Comparison of ENCODE assay signal across 8 cellular contexts in the genomic region with DNA sequence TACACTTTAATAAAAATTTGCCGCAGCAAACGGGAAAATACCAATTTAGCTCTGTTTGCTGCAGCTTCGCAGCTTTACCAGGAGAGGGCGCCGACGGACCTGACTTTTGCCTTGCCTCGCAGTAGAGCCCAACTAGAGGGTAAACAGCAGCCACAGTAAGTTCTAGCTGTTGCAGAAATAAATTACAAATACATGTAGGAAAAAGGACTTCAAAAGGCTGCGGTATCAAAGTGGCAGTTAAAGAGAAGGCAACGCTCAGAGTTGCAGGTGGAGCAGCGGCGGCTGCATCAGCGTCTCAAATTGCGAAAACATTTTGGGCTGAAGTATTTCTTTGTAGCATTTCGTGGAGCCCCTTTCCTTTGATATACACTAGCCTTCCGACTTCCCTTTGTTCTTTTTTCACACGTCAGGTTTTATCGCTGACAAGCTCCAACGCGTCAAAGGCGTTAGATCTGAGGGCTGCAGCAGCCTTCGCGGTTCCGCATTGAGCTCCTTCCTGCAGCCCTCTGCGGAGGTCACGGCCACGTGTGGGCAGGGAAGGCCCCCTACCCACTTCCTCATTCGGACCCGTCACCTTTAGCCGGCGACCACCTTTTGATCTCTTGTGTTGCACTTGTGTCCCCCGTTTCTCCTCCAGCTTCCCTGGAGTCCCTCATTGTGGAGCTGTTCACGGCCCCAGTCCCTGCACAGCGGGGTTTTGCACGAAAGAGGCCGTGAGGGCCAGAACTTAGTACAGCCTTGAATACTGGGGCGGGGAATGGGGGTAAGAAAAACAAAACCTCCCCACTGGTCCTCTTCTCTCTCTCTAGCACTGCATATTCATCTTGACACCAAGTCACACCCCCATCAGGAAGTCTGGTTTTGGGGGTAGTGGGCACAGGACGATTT.
DNase-seq lines count a peak whose midpoint lies in the region; ATAC-seq and TF ChIP-seq lines count a peak whose summit lies in the region.

No MANE protein-coding gene starts in this region.

- peak overlapping the region; percentile 19 for H2AFZ ChIP-seq in mammary epithelial cell (ENCODE audit: low read depth, low read length)

- CTCF ChIA-PET in mammary epithelial cell (lab: Charles Lee; ENCODE audit: low non-redundant PET) = interaction anchor here (0.5 to 1.1 kb wide), 7 partner anchors 21 to 1214 kb away, joined by 3 to 15 read pairs (median 4); no protein-coding TSS in a partner anchor

- H3K9ac ChIP-seq in mammary epithelial cell (ENCODE audit: insufficient read depth, low read length) = no peak overlapping the region

- peak overlapping the region; percentile 62 for H3K4me2 ChIP-seq in mammary epithelial cell (ENCODE audit: insufficient read depth, low read depth, low read length)

- H4K20me1 ChIP-seq in mammary epithelial cell (ENCODE audit: insufficient read depth, low read length) = no peaks in the 10 kb centered on the region

- TF ChIP-seq CTCF in VCaP (conservative IDR thresholded peaks at IDR 0.05) (peak; percentile 88), mammary epithelial cell (conservative IDR thresholded peaks at IDR 0.05 in 1 of 2, IDR thresholded peaks at IDR 0.05 in 1 of 2; ENCODE audit: extremely low read depth in 1 of 2, insufficient read depth in 1 of 2, low read depth in 1 of 2, low read length in 2 of 2) (peak; percentile 90 to 92)

- no TSS peak for BruUV-seq in mammary epithelial cell (replicated peaks; lab: Mats Ljungman, UMichigan)

- H3K9me3 ChIP-seq in mammary epithelial cell (replicated peaks; ENCODE audit: insufficient read depth, low read length) = no peaks in the 10 kb centered on the region

- 8% methylated on average over 30 of the region's 37 CpGs for WGBS in mammary epithelial cell (ENCODE audit: low coverage, missing lambda C conversion rate)

- peaks cover 4% of the 10 kb centered on the region for H3K27me3 ChIP-seq in mammary epithelial cell (ENCODE audit: insufficient read depth, low read length)

- H3K4me1 ChIP-seq in mammary epithelial cell (ENCODE audit: insufficient read depth, low read length) = peaks cover 6% of the 10 kb centered on the region

- in situ Hi-C loops in mammary epithelial cell (cut with MboI; ENCODE audit: low sequenced_read_pairs in 2 of 2) = loop anchor here in 1 of 2 donors (25.0 kb wide), 1 partner anchor 128 kb away; no protein-coding TSS in a partner anchor

- peak; percentile 28 for DNase-seq in DMS79 treated with DMSO at 0.1 percent for 48 hours (lab: John Stamatoyannopoulos, UW)
- DNase-seq in DMS79 (lab: John Stamatoyannopoulos, UW) = no peak
- peak; percentile 85 for DNase-seq in NCI-H128 (lab: John Stamatoyannopoulos, UW; ENCODE audit: unreplicated experiment)
- no peak for DNase-seq in mammary epithelial cell
- DNase-seq in iris pigment epithelial cell (ENCODE audit: low read depth) = peak; percentile 55
- peak; percentile 63 for DNase-seq in stimulated activated CD4-positive, alpha-beta T cell treated with anti-CD3 and anti-CD28 coated beads, Interleukin-12 subunit alpha, Interleukin-12 subunit beta, amount 100 ng/mL, for 4 hours

- H3K27ac ChIP-seq in VCaP = no peak overlapping the region
- H3K27ac ChIP-seq in mammary epithelial cell (ENCODE audit: insufficient read depth, low read depth, low read length) = no peak overlapping the region

- dilution Hi-C loops in mammary epithelial cell (cut with HindIII; ENCODE audit: low sequenced_read_pairs) = no loop called here

- peak overlapping the region in 1 of 3 experiments; percentile 7 for H3K4me3 ChIP-seq in mammary epithelial cell (replicated peaks in 1 of 3; ENCODE audit: insufficient read depth in 1 of 3, low read depth in 2 of 3, low read length in 3 of 3)

- H3K36me3 ChIP-seq in mammary epithelial cell (ENCODE audit: insufficient read depth, low read length) = no peaks in the 10 kb centered on the region

- intact Hi-C loops in mammary epithelial cell (cut with micrococcal nuclease) = loop anchor here (1.0 kb wide), 2 partner anchors 48 to 129 kb away; no protein-coding TSS in a partner anchor

- peak; percentile 41 for ATAC-seq in HG02678 (IDR thresholded peaks at IDR 0.05; ENCODE audit: unreplicated experiment)

- no peaks in the 10 kb centered on the region for H3K79me2 ChIP-seq in mammary epithelial cell (ENCODE audit: insufficient read depth, low read length)

Comparison
In these comparisons a context has a peak if more than half of its experiments do, and no peak if none do; other contexts are left out.
1. DNase-seq: peak in DMS79 treated with DMSO at 0.1 percent for 48 hours (single experiment), NCI-H128 (single experiment), iris pigment epithelial cell (single experiment) and stimulated activated CD4-positive, alpha-beta T cell treated with anti-CD3 and anti-CD28 coated beads, Interleukin-12 subunit alpha, Interleukin-12 subunit beta, amount 100 ng/mL, for 4 hours (single experiment); none in DMS79 (single experiment) and mammary epithelial cell (single experiment).